In the genomic region with DNA sequence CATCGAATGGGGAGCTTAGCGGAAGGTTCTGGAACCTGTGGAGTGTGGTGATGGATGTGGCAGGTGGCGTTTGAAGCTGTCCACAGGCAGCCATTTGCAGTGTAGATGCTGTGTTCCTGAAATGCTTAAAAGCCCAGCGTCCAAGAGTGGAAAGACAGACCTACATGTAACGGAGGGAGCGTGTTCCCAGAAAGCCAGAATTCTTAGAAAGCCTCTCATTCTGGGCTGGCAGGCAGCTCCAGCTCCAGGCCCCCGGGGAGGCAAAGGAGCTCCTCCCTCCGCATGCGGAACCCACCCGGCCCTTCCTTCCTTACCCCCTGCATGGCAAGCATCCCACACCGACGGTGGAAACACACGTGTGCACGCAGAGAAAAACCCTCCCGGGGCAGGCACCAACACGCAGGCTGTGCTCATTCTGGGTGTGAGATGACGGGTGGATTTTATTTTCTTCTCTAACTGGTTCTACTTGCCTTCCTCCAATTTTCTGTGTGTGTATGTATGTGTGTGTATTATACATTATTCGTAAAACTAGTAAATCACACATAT, we compare ENCODE assay signal across 15 cellular contexts. TPM values are rescaled to one million over a fixed set of nuclear protein-coding genes. Genes with fewer than 3 reads are reported as not detected.
DNase-seq lines count a peak whose midpoint lies in the region; ATAC-seq and TF ChIP-seq lines count a peak whose summit lies in the region.
"Had no signal": no experiment of that assay in that cellular context is flagged by ENCODE, and none has a peak within 500 bp of the region (broad histone marks: within the 10 kb centered on the region; RNA-seq: fewer than 3 reads in every experiment).

No MANE protein-coding gene starts in this region.

- H3K14ac ChIP-seq in neuronal stem cell (ENCODE audit: low read length): peak overlapping the region; percentile 94

- H3K9ac ChIP-seq in endodermal cell (ENCODE audit: extremely low read depth, low read length, poor library complexity, severe bottlenecking) (no peak overlapping the region), neuronal stem cell (ENCODE audit: low read depth, low read length, poor library complexity) (peak overlapping the region; percentile 80)
- H3K9ac ChIP-seq: parathyroid adenoma had no signal

- no peaks in the 10 kb centered on the region for H3K36me3 Mint-ChIP-seq in endodermal cell (ENCODE audit: low read depth)
- no peaks in the 10 kb centered on the region for H3K36me3 Mint-ChIP-seq in stimulated activated effector memory CD8-positive, alpha-beta T cell treated with anti-CD3 and anti-CD28 coated beads, Interleukin-12 subunit alpha, Interleukin-12 subunit beta, amount 100 ng/mL, for 72 hours
- H3K36me3 Mint-ChIP-seq: CD4-positive, CD25-positive, alpha-beta regulatory T cell had no signal

- no peak overlapping the region for H3K4me2 ChIP-seq in neuronal stem cell (ENCODE audit: insufficient read depth, low read length, poor library complexity, severe bottlenecking)

- H2BK15ac ChIP-seq in neuronal stem cell (ENCODE audit: low read length): peak overlapping the region; percentile 67

- no peaks in the 10 kb centered on the region for H3K9me3 Mint-ChIP-seq in endodermal cell
- H3K9me3 Mint-ChIP-seq in stimulated activated effector memory CD8-positive, alpha-beta T cell treated with anti-CD3 and anti-CD28 coated beads, Interleukin-12 subunit alpha, Interleukin-12 subunit beta, amount 100 ng/mL, for 72 hours: no peaks in the 10 kb centered on the region
- H3K9me3 Mint-ChIP-seq: activated naive CD4-positive, alpha-beta T cell treated with anti-CD3 and anti-CD28 coated beads for 36 hours had no signal

- H3K4me1 Mint-ChIP-seq in endodermal cell: peaks cover 2% of the 10 kb centered on the region
- H3K4me1 Mint-ChIP-seq in stimulated activated effector memory CD8-positive, alpha-beta T cell treated with anti-CD3 and anti-CD28 coated beads, Interleukin-12 subunit alpha, Interleukin-12 subunit beta, amount 100 ng/mL, for 72 hours: peaks cover 5% of the 10 kb centered on the region

- peak overlapping the region; percentile 35 for H2BK5ac ChIP-seq in neuronal stem cell (ENCODE audit: low read length)

- H3K36me3 ChIP-seq in left ventricle myocardium inferior (no peaks in the 10 kb centered on the region), endodermal cell (ENCODE audit: control insufficient read depth, insufficient read depth, low read length) (no peaks in the 10 kb centered on the region), neuronal stem cell (replicated peaks in 1 of 2; ENCODE audit: control insufficient read depth in 2 of 2, insufficient read depth in 2 of 2, low read length in 2 of 2) (no peaks in the 10 kb centered on the region), vagina (no peaks in the 10 kb centered on the region)

- no peak for ATAC-seq in HG03139 (IDR thresholded peaks at IDR 0.05; ENCODE audit: unreplicated experiment)
- ATAC-seq in stimulated activated effector memory CD8-positive, alpha-beta T cell treated with anti-CD3 and anti-CD28 coated beads, Interleukin-12 subunit alpha, Interleukin-12 subunit beta, amount 100 ng/mL, for 72 hours: no peak

- no peak overlapping the region for H3K4ac ChIP-seq in neuronal stem cell (ENCODE audit: low read length)

- intact Hi-C loops in left ventricle myocardium inferior (cut with micrococcal nuclease): no loop called here
- intact Hi-C loops in cardiac septum (cut with DNase I): no loop called here
- intact Hi-C loops in vagina (cut with DNase I): no loop called here

- H2BK120ac ChIP-seq in neuronal stem cell (ENCODE audit: low read depth, low read length): peak overlapping the region; percentile 85

- H3K4me3 Mint-ChIP-seq in endodermal cell: no peak overlapping the region
- H3K4me3 Mint-ChIP-seq in stimulated activated effector memory CD8-positive, alpha-beta T cell treated with anti-CD3 and anti-CD28 coated beads, Interleukin-12 subunit alpha, Interleukin-12 subunit beta, amount 100 ng/mL, for 72 hours: no peak overlapping the region
- H3K4me3 Mint-ChIP-seq: activated naive CD4-positive, alpha-beta T cell treated with anti-CD3 and anti-CD28 coated beads for 36 hours had no signal

- no peaks in the 10 kb centered on the region for H3K9me3 ChIP-seq in left ventricle myocardium inferior (replicated peaks)
- H3K9me3 ChIP-seq in endodermal cell (ENCODE audit: control insufficient read depth, low read length): no peaks in the 10 kb centered on the region
- H3K9me3 ChIP-seq in neuronal stem cell (replicated peaks in 1 of 2; ENCODE audit: control insufficient read depth in 2 of 2, insufficient read depth in 1 of 2, low read depth in 1 of 2, low read length in 2 of 2): no peaks in the 10 kb centered on the region
- no peaks in the 10 kb centered on the region for H3K9me3 ChIP-seq in vagina
- H3K9me3 ChIP-seq: testis had no signal

- H2AK5ac ChIP-seq in neuronal stem cell (ENCODE audit: low read depth, low read length): peak overlapping the region; percentile 61

- H3K27ac ChIP-seq in left ventricle myocardium inferior (replicated peaks): peak overlapping the region; percentile 58
- peak overlapping the region; percentile 36 for H3K27ac ChIP-seq in endodermal cell (ENCODE audit: low read depth, low read length)
- no peak overlapping the region for H3K27ac ChIP-seq in neuronal stem cell (replicated peaks; ENCODE audit: low read length)
- H3K27ac ChIP-seq in vagina: peak overlapping the region; percentile 46
- H3K27ac ChIP-seq: parathyroid adenoma, testis had no signal

- no peak for DNase-seq in left ventricle myocardium inferior
- DNase-seq in cardiac septum (ENCODE audit: low spot score): no peak
- no peak for DNase-seq in endodermal cell
- DNase-seq in neuronal stem cell (ENCODE audit: low spot score): no peak
- no peak for DNase-seq in vagina (ENCODE audit: extremely low spot score in 2 of 2)
- no peak for DNase-seq in stimulated activated effector memory CD8-positive, alpha-beta T cell treated with anti-CD3 and anti-CD28 coated beads, Interleukin-12 subunit alpha, Interleukin-12 subunit beta, amount 100 ng/mL, for 72 hours (ENCODE audit: low spot score in 2 of 2)
- no peak for DNase-seq in NCI-H2227 treated with DMSO at 0.1 percent for 48 hours (lab: John Stamatoyannopoulos, UW)
- DNase-seq: activated naive CD4-positive, alpha-beta T cell treated with anti-CD3 and anti-CD28 coated beads for 36 hours; activated T-cell treated with anti-CD3 and anti-CD28 coated beads for 4 hours; aorta; CD4-positive, CD25-positive, alpha-beta regulatory T cell; SW 1271; testis had no signal

- H3K4me3 ChIP-seq in left ventricle myocardium inferior (peak overlapping the region; percentile 34), endodermal cell (ENCODE audit: low read length) (no peak overlapping the region), neuronal stem cell (ENCODE audit: low read length in 2 of 2) (peak overlapping the region in 1 of 2 donors; percentile 38), vagina (peak overlapping the region in 1 of 2 donors; percentile 3)
- H3K4me3 ChIP-seq: testis had no signal

- TF ChIP-seq CTCF in left ventricle myocardium inferior (IDR thresholded peaks at IDR 0.05; ENCODE audit: borderline replicate concordance) (no peak), endodermal cell (conservative IDR thresholded peaks at IDR 0.05) (no peak), vagina (IDR thresholded peaks at IDR 0.05) (no peak)

- H3K27ac Mint-ChIP-seq in endodermal cell: no peak overlapping the region
- H3K27ac Mint-ChIP-seq in stimulated activated effector memory CD8-positive, alpha-beta T cell treated with anti-CD3 and anti-CD28 coated beads, Interleukin-12 subunit alpha, Interleukin-12 subunit beta, amount 100 ng/mL, for 72 hours: no peak overlapping the region
- H3K27ac Mint-ChIP-seq: activated naive CD4-positive, alpha-beta T cell treated with anti-CD3 and anti-CD28 coated beads for 36 hours; CD4-positive, CD25-positive, alpha-beta regulatory T cell had no signal

- H3K23ac ChIP-seq in neuronal stem cell (ENCODE audit: low read depth, low read length, poor library complexity): peak overlapping the region; percentile 34

- H2BK12ac ChIP-seq in neuronal stem cell (ENCODE audit: low read length): peak overlapping the region; percentile 93

- H3K18ac ChIP-seq in neuronal stem cell (ENCODE audit: low read length): peak overlapping the region; percentile 86

- H3K27me3 ChIP-seq in left ventricle myocardium inferior (ENCODE audit: low read depth) (peaks cover 35% of the 10 kb centered on the region), endodermal cell (ENCODE audit: control insufficient read depth, insufficient read depth, low read length, poor library complexity, severe bottlenecking) (no peaks in the 10 kb centered on the region), neuronal stem cell (ENCODE audit: control insufficient read depth in 3 of 3, insufficient read depth in 3 of 3, low read depth in 1 of 3, low read length in 3 of 3) (peaks cover 0 to 21% (median 0%) of the 10 kb centered on the region in 3 experiments), vagina (no peaks in the 10 kb centered on the region)
- H3K27me3 ChIP-seq: testis had no signal

- H2AFZ ChIP-seq in neuronal stem cell (ENCODE audit: low read length): peak overlapping the region; percentile 95
- H2AFZ ChIP-seq: parathyroid adenoma had no signal

- peak overlapping the region; percentile 98 for H4K8ac ChIP-seq in neuronal stem cell (ENCODE audit: low read depth, low read length)

- 90 to 94% methylated on average over 9 to 17 of the region's 18 CpGs for WGBS in endodermal cell (ENCODE audit: insufficient coverage in 1 of 2, insufficient read length in 1 of 2), 2 experiments
- WGBS in neuronal stem cell (ENCODE audit: extremely low coverage in 2 of 2, insufficient read length in 2 of 2, insufficient replicate concordance in 1 of 2), 2 donors: no CpG with 5 or more reads among the region's 18 CpGs

- H3K27me3 Mint-ChIP-seq in endodermal cell (ENCODE audit: insufficient read depth): no peaks in the 10 kb centered on the region

- peak overlapping the region; percentile 83 for H4K91ac ChIP-seq in neuronal stem cell (ENCODE audit: low read depth, low read length, poor library complexity)

- H3K79me1 ChIP-seq in neuronal stem cell (ENCODE audit: low read depth, low read length): no peaks in the 10 kb centered on the region

- H3K4me1 ChIP-seq in left ventricle myocardium inferior (peaks cover 36% of the 10 kb centered on the region), endodermal cell (ENCODE audit: control insufficient read depth, insufficient read depth, low read length) (no peaks in the 10 kb centered on the region), neuronal stem cell (ENCODE audit: control insufficient read depth in 2 of 2, insufficient read depth in 1 of 2, low read depth in 1 of 2, low read length in 2 of 2) (peaks cover 4 to 14% of the 10 kb centered on the region in 2 donors), vagina (peaks cover 28% of the 10 kb centered on the region)
- H3K4me1 ChIP-seq: parathyroid adenoma had no signal

- TF ChIP-seq POLR2A in vagina (IDR thresholded peaks at IDR 0.05): no peak

RNA-seq across cellular contexts. Expression of a gene that starts 22.0 kb away (rescaled TPM):
- 0.49 TPM for total RNA-seq in left ventricle myocardium inferior
- not detected for total RNA-seq in cardiac septum
- total RNA-seq in endodermal cell: under 1 TPM in 1 of 2 donors, not detected in 1; 0.31 TPM
- polyA plus RNA-seq in endodermal cell (2013, experiment 1 of 2): 0.50 TPM
- polyA plus RNA-seq in endodermal cell (2013, experiment 2 of 2): 0.37 TPM
- 0.20 TPM for polyA plus RNA-seq in neuronal stem cell (2013, experiment 1 of 2)
- polyA plus RNA-seq in neuronal stem cell (2013, experiment 2 of 2): 0.22 TPM
- 30.0 TPM for total RNA-seq in vagina
- total RNA-seq: activated naive CD4-positive, alpha-beta T cell treated with anti-CD3 and anti-CD28 coated beads for 36 hours; CD4-positive, CD25-positive, alpha-beta regulatory T cell had no signal

RNA-seq across cellular contexts. Expression of a gene that starts 28.3 kb away (rescaled TPM):
- total RNA-seq in left ventricle myocardium inferior (10.9 TPM), cardiac septum (21.4 TPM), endodermal cell (10 to 100 TPM; 40.4 to 42.5 TPM), vagina (47.6 TPM)
- polyA plus RNA-seq in endodermal cell (2013, experiment 1 of 2): 27.5 TPM
- 21.8 TPM for polyA plus RNA-seq in endodermal cell (2013, experiment 2 of 2)
- polyA plus RNA-seq in neuronal stem cell (2013, experiment 1 of 2): 8.1 TPM
- 7.7 TPM for polyA plus RNA-seq in neuronal stem cell (2013, experiment 2 of 2)

RNA-seq across cellular contexts. Expression of a gene that starts 28.4 kb away (rescaled TPM):
- 4.1 TPM for total RNA-seq in left ventricle myocardium inferior
- total RNA-seq in cardiac septum: 8.3 TPM
- total RNA-seq in endodermal cell: 10 to 100 TPM; 43.7 to 48.2 TPM
- polyA plus RNA-seq in endodermal cell (2013, experiment 1 of 2): 25.4 TPM
- polyA plus RNA-seq in endodermal cell (2013, experiment 2 of 2): 25.1 TPM
- polyA plus RNA-seq in neuronal stem cell (2013, experiment 1 of 2): 14.4 TPM
- 14.7 TPM for polyA plus RNA-seq in neuronal stem cell (2013, experiment 2 of 2)
- total RNA-seq in vagina: 22.8 TPM

RNA-seq across cellular contexts. Expression of a gene that starts 44.9 kb away (rescaled TPM):
- total RNA-seq in left ventricle myocardium inferior (30.0 TPM), cardiac septum (40.9 TPM), endodermal cell (100 to 1,000 TPM; 107 to 110 TPM), vagina (90.1 TPM)
- 126 TPM for polyA plus RNA-seq in endodermal cell (2013, experiment 1 of 2)
- polyA plus RNA-seq in endodermal cell (2013, experiment 2 of 2): 123 TPM
- 66.1 TPM for polyA plus RNA-seq in neuronal stem cell (2013, experiment 1 of 2)
- polyA plus RNA-seq in neuronal stem cell (2013, experiment 2 of 2): 64.7 TPM

Comparison
In these comparisons a context has a peak if more than half of its experiments do, and no peak if none do; other contexts are left out.
1. RNA of a gene that starts 22.0 kb away (total RNA-seq): 30.0 TPM in vagina (single experiment); 0.49 TPM in left ventricle myocardium inferior (single experiment), 0.31 TPM in endodermal cell and not detected in cardiac septum (single experiment); every median in the first group is over 10 times any median in the second.